Comparison of ENCODE assay signal across 8 cellular contexts in the genomic region with DNA sequence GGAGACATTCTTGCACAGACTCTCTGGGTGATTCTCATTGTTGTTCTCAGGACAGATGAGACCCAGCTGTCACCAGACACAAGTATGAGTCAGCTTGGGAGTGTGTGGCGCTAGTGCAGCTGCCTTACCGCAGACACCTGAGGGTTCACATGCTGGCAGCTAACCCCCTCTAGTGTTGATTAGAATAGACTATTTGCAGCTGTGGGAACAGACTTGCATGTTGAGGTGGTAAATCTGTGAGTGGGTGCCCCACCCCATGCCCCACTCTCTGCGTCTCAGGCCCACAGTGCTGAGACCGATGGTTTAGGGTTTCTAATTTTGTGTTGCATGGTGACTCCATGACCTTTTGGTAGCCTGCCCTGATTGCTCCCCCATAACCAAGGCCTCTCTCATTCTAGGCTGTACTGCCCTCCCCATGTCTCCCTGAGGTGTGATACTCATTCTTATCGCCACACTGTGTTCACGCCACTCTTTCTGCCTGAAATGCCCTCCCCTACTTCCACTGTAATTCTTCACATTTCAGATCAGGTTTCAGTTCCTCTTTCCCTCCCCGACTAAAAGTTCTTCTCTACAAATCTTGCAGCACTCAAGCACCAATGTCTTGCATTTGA.
DNase-seq lines count a peak whose midpoint lies in the region; ATAC-seq lines count a peak whose summit lies in the region.

No MANE protein-coding gene starts in this region.

- H3K36me3 Mint-ChIP-seq in activated T-helper 17 cell treated with anti-CD3 and anti-CD28 coated beads, Interleukin-2, amount 50 U/mL, for 72 hours (ENCODE audit: low read depth), result no peaks in the 10 kb centered on the region

- no peaks in the 10 kb centered on the region for H3K27me3 Mint-ChIP-seq in activated T-helper 17 cell treated with anti-CD3 and anti-CD28 coated beads, Interleukin-2, amount 50 U/mL, for 72 hours

- H3K27ac Mint-ChIP-seq in activated T-helper 17 cell treated with anti-CD3 and anti-CD28 coated beads, Interleukin-2, amount 50 U/mL, for 72 hours, result no peak overlapping the region

- ATAC-seq in GM18520 (IDR thresholded peaks at IDR 0.05; ENCODE audit: unreplicated experiment), result peak; percentile 91
- ATAC-seq in HG02870 (IDR thresholded peaks at IDR 0.05; ENCODE audit: unreplicated experiment), result peak; percentile 98
- ATAC-seq in activated T-helper 17 cell treated with anti-CD3 and anti-CD28 coated beads, Interleukin-2, amount 50 U/mL, for 72 hours (replicated peaks), result peak; percentile 42

- DNase-seq in AG20443 (ENCODE audit: low spot score) (peak; percentile 81), NCI-H1105 (lab: John Stamatoyannopoulos, UW) (peak; percentile 14), mucosa of gallbladder (ENCODE audit: low spot score) (peak; percentile 58)
- no peak for DNase-seq in central memory CD4-positive, alpha-beta T cell
- no peak for DNase-seq in activated T-cell treated with anti-CD3 and anti-CD28 coated beads, Interleukin-2, amount 50 U/mL, for 1 hour

- no peaks in the 10 kb centered on the region for H3K9me3 Mint-ChIP-seq in activated T-helper 17 cell treated with anti-CD3 and anti-CD28 coated beads, Interleukin-2, amount 50 U/mL, for 72 hours

- no peaks in the 10 kb centered on the region for H3K4me1 Mint-ChIP-seq in activated T-helper 17 cell treated with anti-CD3 and anti-CD28 coated beads, Interleukin-2, amount 50 U/mL, for 72 hours

- no peak overlapping the region for H3K4me3 Mint-ChIP-seq in activated T-helper 17 cell treated with anti-CD3 and anti-CD28 coated beads, Interleukin-2, amount 50 U/mL, for 72 hours

Comparison
In these comparisons a context has a peak if more than half of its experiments do, and no peak if none do; other contexts are left out.
1. DNase-seq: peak in AG20443 (single experiment), NCI-H1105 (single experiment) and mucosa of gallbladder (single experiment); none in central memory CD4-positive, alpha-beta T cell (single experiment) and activated T-cell treated with anti-CD3 and anti-CD28 coated beads, Interleukin-2, amount 50 U/mL, for 1 hour (single experiment).
2. ATAC-seq: peak in every context shown above with its lines; median percentile 98 in HG02870; 91 in GM18520; 42 in activated T-helper 17 cell treated with anti-CD3 and anti-CD28 coated beads, Interleukin-2, amount 50 U/mL, for 72 hours.